24 cellular contexts compared by ENCODE assay signal in the genomic region with DNA sequence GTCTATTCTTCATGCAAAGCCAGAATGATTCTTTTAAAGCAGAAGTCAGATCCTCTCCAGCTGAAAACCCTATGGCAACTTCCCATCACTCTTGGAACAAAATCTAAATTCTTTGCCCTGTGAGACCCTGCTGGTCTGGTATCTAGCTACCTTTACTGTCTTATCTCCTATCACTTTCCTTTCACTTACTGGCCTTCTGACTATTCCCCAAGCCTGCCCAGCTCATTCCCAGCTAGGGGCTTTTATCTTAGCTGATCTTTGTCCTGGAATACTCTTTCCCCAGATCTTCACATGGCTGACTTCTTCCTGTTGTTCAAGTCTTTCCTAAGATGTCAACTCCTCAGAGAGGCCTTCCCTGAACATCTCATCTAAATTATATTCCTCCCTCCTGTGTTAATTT.
DNase-seq lines count a peak whose midpoint lies in the region; ATAC-seq and TF ChIP-seq lines count a peak whose summit lies in the region.
"Had no signal": no experiment of that assay in that cellular context is flagged by ENCODE, and none has a peak within 500 bp of the region (broad histone marks: within the 10 kb centered on the region; RNA-seq: fewer than 3 reads in every experiment).

No MANE protein-coding gene starts in this region.

- H3K27me3 Mint-ChIP-seq in activated T-cell treated with anti-CD3 and anti-CD28 coated beads, Interleukin-2, amount 50 U/mL, for 24 hours: peaks cover 11% of the 10 kb centered on the region

- H2BK5ac ChIP-seq in trophoblast cell (ENCODE audit: low read depth, low read length, poor library complexity): no peak overlapping the region

- H2BK120ac ChIP-seq in trophoblast cell (ENCODE audit: insufficient read depth, low read length, poor library complexity): no peak overlapping the region

- H3K4me3 Mint-ChIP-seq in activated T-cell treated with anti-CD3 and anti-CD28 coated beads, Interleukin-2, amount 50 U/mL, for 24 hours: no peak overlapping the region
- H3K4me3 Mint-ChIP-seq: CD14-positive monocyte; CD4-positive, alpha-beta memory T cell; HFFc6 had no signal

- no peak overlapping the region for H3K4ac ChIP-seq in trophoblast cell (ENCODE audit: low read depth, low read length)

- H2BK12ac ChIP-seq in trophoblast cell (ENCODE audit: low read length): no peak overlapping the region

- H2AK5ac ChIP-seq in trophoblast cell (ENCODE audit: low read length): no peak overlapping the region

- H3K36me3 ChIP-seq in hepatocyte (replicated peaks; ENCODE audit: insufficient read depth, low read depth): no peaks in the 10 kb centered on the region
- H3K36me3 ChIP-seq in mesodermal cell (ENCODE audit: control insufficient read depth, insufficient read depth, low read length): no peaks in the 10 kb centered on the region
- H3K36me3 ChIP-seq in trophoblast cell (ENCODE audit: control insufficient read depth in 1 of 2, insufficient read depth in 2 of 2, low read length in 2 of 2): no peaks in the 10 kb centered on the region
- H3K36me3 ChIP-seq: BE2C; BLaER1 treated with 17β-estradiol and CSF1 and Interleukin-3, amounts not matched to agents 10 nM and 100 nM had no signal

- no peaks in the 10 kb centered on the region for H3K27me3 ChIP-seq in hepatocyte
- H3K27me3 ChIP-seq in trophoblast cell (ENCODE audit: insufficient read depth, low read length): no peaks in the 10 kb centered on the region
- H3K27me3 ChIP-seq: BE2C; BLaER1 treated with 17β-estradiol and CSF1 and Interleukin-3, amounts not matched to agents 10 nM and 100 nM had no signal

- H3K4me1 ChIP-seq in hepatocyte (ENCODE audit: insufficient read depth) (peaks cover 9% of the 10 kb centered on the region), mesodermal cell (ENCODE audit: control insufficient read depth, insufficient read depth, low read length, poor library complexity, severe bottlenecking) (peaks cover 59% of the 10 kb centered on the region), trophoblast cell (ENCODE audit: control insufficient read depth in 1 of 2, insufficient read depth in 2 of 2, low read length in 2 of 2) (peaks cover 8 to 12% of the 10 kb centered on the region in 2 experiments)
- H3K4me1 ChIP-seq: BE2C; BLaER1 treated with 17β-estradiol and CSF1 and Interleukin-3, amounts not matched to agents 10 nM and 100 nM had no signal

- no peak overlapping the region for H3K4me2 ChIP-seq in hepatocyte
- H3K4me2 ChIP-seq in trophoblast cell (ENCODE audit: low read length): no peak overlapping the region
- H3K4me2 ChIP-seq: A549; BLaER1 treated with 17β-estradiol and CSF1 and Interleukin-3, amounts not matched to agents 10 nM and 100 nM had no signal

- no peak overlapping the region for H3K27ac Mint-ChIP-seq in activated T-cell treated with anti-CD3 and anti-CD28 coated beads, Interleukin-2, amount 50 U/mL, for 24 hours
- H3K27ac Mint-ChIP-seq: CD14-positive monocyte; CD4-positive, alpha-beta memory T cell; HFFc6 had no signal

- H3K79me1 ChIP-seq in trophoblast cell (ENCODE audit: low read length): peaks cover 16% of the 10 kb centered on the region

- no peak for ATAC-seq in HG03139 (IDR thresholded peaks at IDR 0.05; ENCODE audit: unreplicated experiment)
- ATAC-seq: A549, GM12878 had no signal

- H4K20me1 ChIP-seq in hepatocyte (ENCODE audit: insufficient read depth, poor library complexity, severe bottlenecking): no peaks in the 10 kb centered on the region
- H4K20me1 ChIP-seq: BLaER1 treated with 17β-estradiol and CSF1 and Interleukin-3, amounts not matched to agents 10 nM and 100 nM had no signal

- H3K14ac ChIP-seq in trophoblast cell (ENCODE audit: low read length): no peak overlapping the region

- no peak overlapping the region for H3K23ac ChIP-seq in trophoblast cell (ENCODE audit: low read length)

- H3K4me1 Mint-ChIP-seq in activated T-cell treated with anti-CD3 and anti-CD28 coated beads, Interleukin-2, amount 50 U/mL, for 24 hours (ENCODE audit: low read depth): no peaks in the 10 kb centered on the region
- H3K4me1 Mint-ChIP-seq: CD14-positive monocyte; CD4-positive, alpha-beta memory T cell had no signal

- H3K18ac ChIP-seq in trophoblast cell (ENCODE audit: low read length): no peak overlapping the region

- no peaks in the 10 kb centered on the region for H3K36me3 Mint-ChIP-seq in activated T-cell treated with anti-CD3 and anti-CD28 coated beads, Interleukin-2, amount 50 U/mL, for 24 hours (ENCODE audit: low read depth)
- H3K36me3 Mint-ChIP-seq: CD14-positive monocyte; CD4-positive, alpha-beta memory T cell had no signal

- H4K8ac ChIP-seq in trophoblast cell (ENCODE audit: low read depth, low read length): no peak overlapping the region

- H3K79me2 ChIP-seq in hepatocyte (no peaks in the 10 kb centered on the region), trophoblast cell (ENCODE audit: control insufficient read depth, insufficient read depth, low read length, poor library complexity) (peaks cover 3% of the 10 kb centered on the region)

- TF ChIP-seq CTCF in hepatocyte (IDR thresholded peaks at IDR 0.05; ENCODE audit: poor library complexity): no peak

- peak; percentile 38 for DNase-seq in ELF-1 (ENCODE audit: low read depth, low spot score)
- DNase-seq in hepatocyte (ENCODE audit: low spot score): no peak
- DNase-seq in trophoblast cell: peak; percentile 61 to 79
- DNase-seq in activated T-cell treated with anti-CD3 and anti-CD28 coated beads, Interleukin-2, amount 50 U/mL, for 24 hours: no peak
- DNase-seq in NOMO-1 treated with dmso at 0.1 percent for 144 hours (lab: John Stamatoyannopoulos, UW; ENCODE audit: unreplicated experiment): no peak
- DNase-seq in NOMO-1 treated with DMSO at 0.1 percent for 48 hours (lab: John Stamatoyannopoulos, UW; ENCODE audit: unreplicated experiment): no peak
- DNase-seq: 8988T; ACHN; AML-193; BE2C; CD4-positive, alpha-beta memory T cell; COR-L47; DMS153; DND-41; GDM1; GM23248; H7; HFFc6 had no signal

- no peak overlapping the region for H3K9ac ChIP-seq in trophoblast cell (ENCODE audit: low read length)
- H3K9ac ChIP-seq: BLaER1 treated with 17β-estradiol and CSF1 and Interleukin-3, amounts not matched to agents 10 nM and 100 nM; GM23248 had no signal

- H2AFZ ChIP-seq in hepatocyte: no peak overlapping the region
- no peak overlapping the region for H2AFZ ChIP-seq in trophoblast cell (ENCODE audit: insufficient read depth, low read length, poor library complexity)
- H2AFZ ChIP-seq: GM23248 had no signal

- no peak overlapping the region for H4K12ac ChIP-seq in trophoblast cell (ENCODE audit: low read depth, low read length)

- peak overlapping the region; percentile 31 for H3K27ac ChIP-seq in hepatocyte
- H3K27ac ChIP-seq in mesodermal cell (ENCODE audit: low read depth, low read length, severe bottlenecking): peak overlapping the region; percentile 30
- H3K27ac ChIP-seq in trophoblast cell (ENCODE audit: low read depth, low read length): peak overlapping the region; percentile 77
- H3K27ac ChIP-seq: BLaER1 treated with 17β-estradiol and CSF1 and Interleukin-3, amounts not matched to agents 10 nM and 100 nM; GM23248 had no signal

- H3K9me3 Mint-ChIP-seq in activated T-cell treated with anti-CD3 and anti-CD28 coated beads, Interleukin-2, amount 50 U/mL, for 24 hours: no peaks in the 10 kb centered on the region
- H3K9me3 Mint-ChIP-seq: CD4-positive, alpha-beta memory T cell; HFFc6 had no signal

- no peak overlapping the region for H4K91ac ChIP-seq in trophoblast cell (ENCODE audit: low read depth, low read length)

- H3K4me3 ChIP-seq in hepatocyte (no peak overlapping the region), mesodermal cell (ENCODE audit: extremely low read depth, insufficient read depth, low read length, poor library complexity, severe bottlenecking) (no peak overlapping the region), trophoblast cell (ENCODE audit: low read depth, low read length) (no peak overlapping the region)
- H3K4me3 ChIP-seq: A549; BLaER1 treated with 17β-estradiol and CSF1 and Interleukin-3, amounts not matched to agents 10 nM and 100 nM; GM12878; GM23248 had no signal

- H3K9me2 ChIP-seq in hepatocyte (replicated peaks; ENCODE audit: insufficient read depth): no peaks in the 10 kb centered on the region

- H3K9me3 ChIP-seq in hepatocyte (ENCODE audit: low read depth) (no peaks in the 10 kb centered on the region), mesodermal cell (ENCODE audit: control insufficient read depth, low read length) (no peaks in the 10 kb centered on the region), trophoblast cell (ENCODE audit: insufficient read depth, low read depth, low read length) (no peaks in the 10 kb centered on the region)
- H3K9me3 ChIP-seq: A549; BE2C; BLaER1 treated with 17β-estradiol and CSF1 and Interleukin-3, amounts not matched to agents 10 nM and 100 nM had no signal

Comparison
In these comparisons a context has a peak if more than half of its experiments do, and no peak if none do; other contexts are left out.
1. DNase-seq: peak in ELF-1 (single experiment) and trophoblast cell (2 of 2); none in hepatocyte (single experiment), activated T-cell treated with anti-CD3 and anti-CD28 coated beads, Interleukin-2, amount 50 U/mL, for 24 hours (single experiment), NOMO-1 treated with dmso at 0.1 percent for 144 hours (single experiment) and NOMO-1 treated with DMSO at 0.1 percent for 48 hours (single experiment).
2. Peak in every context shown above with its lines, with median percentiles within 50 percentile points of each other: H3K27ac ChIP-seq.